8 cellular contexts compared by ENCODE assay signal in genomic region chr1:149844096-149844495, GRCh38. TPM values are rescaled to one million over a fixed set of nuclear protein-coding genes. Genes with fewer than 3 reads are reported as not detected.
DNase-seq lines count a peak whose midpoint lies in the region; ATAC-seq lines count a peak whose summit lies in the region.

No MANE protein-coding gene starts in this region.

- no peak for ATAC-seq in activated CD8-positive, alpha-beta memory T cell treated with anti-CD3 and anti-CD28 coated beads, Interleukin-2, amount 10 ng/mL, durations not matched to agents 7 days and 5 days
- ATAC-seq in T-helper 17 cell (no peak), GM18861 (IDR thresholded peaks at IDR 0.05; ENCODE audit: unreplicated experiment) (no peak)

- H3K4me1 Mint-ChIP-seq in activated CD8-positive, alpha-beta memory T cell treated with anti-CD3 and anti-CD28 coated beads, Interleukin-2, amount 10 ng/mL, durations not matched to agents 7 days and 5 days: peaks cover 45% of the 10 kb centered on the region
- peaks cover 38% of the 10 kb centered on the region for H3K4me1 Mint-ChIP-seq in T-helper 17 cell

- H3K27ac Mint-ChIP-seq in activated CD8-positive, alpha-beta memory T cell treated with anti-CD3 and anti-CD28 coated beads, Interleukin-2, amount 10 ng/mL, durations not matched to agents 7 days and 5 days: peak overlapping the region; percentile 98
- H3K27ac Mint-ChIP-seq in T-helper 17 cell: peak overlapping the region; percentile 92

- CTCF ChIA-PET in activated CD8-positive, alpha-beta memory T cell treated with anti-CD3 and anti-CD28 coated beads, Interleukin-2, amount 10 ng/mL, durations not matched to agents 7 days and 5 days (lab: Charles Lee): no interaction called here

- no peaks in the 10 kb centered on the region for H3K27me3 Mint-ChIP-seq in activated CD8-positive, alpha-beta memory T cell treated with anti-CD3 and anti-CD28 coated beads, Interleukin-2, amount 10 ng/mL, durations not matched to agents 7 days and 5 days
- H3K27me3 Mint-ChIP-seq in T-helper 17 cell: no peaks in the 10 kb centered on the region

- DNase-seq in activated CD8-positive, alpha-beta memory T cell treated with anti-CD3 and anti-CD28 coated beads, Interleukin-2, amount 10 ng/mL, durations not matched to agents 7 days and 5 days: peak; percentile 47
- no peak for DNase-seq in activated CD8-positive, alpha-beta memory T cell treated with anti-CD3 and anti-CD28 coated beads for 24 hours
- DNase-seq in T-helper 17 cell: no peak
- DNase-seq in fibroblast of gingiva (ENCODE audit: low read depth): peak; percentile 29
- DNase-seq in renal cortical epithelial cell (ENCODE audit: low read depth): peak; percentile 68
- no peak for DNase-seq in NCI-H128 (lab: John Stamatoyannopoulos, UW; ENCODE audit: unreplicated experiment)
- no peak for DNase-seq in NCI-H1417 (lab: John Stamatoyannopoulos, UW)

- H3K9me3 Mint-ChIP-seq in activated CD8-positive, alpha-beta memory T cell treated with anti-CD3 and anti-CD28 coated beads, Interleukin-2, amount 10 ng/mL, durations not matched to agents 7 days and 5 days (ENCODE audit: low read depth): no peaks in the 10 kb centered on the region

- no peaks in the 10 kb centered on the region for H3K9me3 ChIP-seq in T-helper 17 cell (ENCODE audit: control insufficient read depth, low read length, poor library complexity, severe bottlenecking)

- H3K4me3 Mint-ChIP-seq in activated CD8-positive, alpha-beta memory T cell treated with anti-CD3 and anti-CD28 coated beads, Interleukin-2, amount 10 ng/mL, durations not matched to agents 7 days and 5 days: peak overlapping the region; percentile 95
- H3K4me3 Mint-ChIP-seq in T-helper 17 cell: peak overlapping the region; percentile 91

- H3K36me3 Mint-ChIP-seq in activated CD8-positive, alpha-beta memory T cell treated with anti-CD3 and anti-CD28 coated beads, Interleukin-2, amount 10 ng/mL, durations not matched to agents 7 days and 5 days: peaks cover 39% of the 10 kb centered on the region
- H3K36me3 Mint-ChIP-seq in T-helper 17 cell (ENCODE audit: low read depth): peaks cover 3% of the 10 kb centered on the region

RNA-seq across cellular contexts. Expression of gene BOLA1, which starts 55.3 kb away (rescaled TPM):
- 10 to 100 TPM; 24.4 to 28.6 TPM for total RNA-seq in activated CD8-positive, alpha-beta memory T cell treated with anti-CD3 and anti-CD28 coated beads, Interleukin-2, amount 10 ng/mL, durations not matched to agents 7 days and 5 days
- total RNA-seq in T-helper 17 cell (1 to 10 TPM; 5.3 to 7.2 TPM), renal cortical epithelial cell (9.7 and 11.0 TPM in 2 replicates)

Comparison
In these comparisons a context has a peak if more than half of its experiments do, and no peak if none do; other contexts are left out.
1. DNase-seq: peak in activated CD8-positive, alpha-beta memory T cell treated with anti-CD3 and anti-CD28 coated beads, Interleukin-2, amount 10 ng/mL, durations not matched to agents 7 days and 5 days (single experiment), fibroblast of gingiva (single experiment) and renal cortical epithelial cell (single experiment); none in activated CD8-positive, alpha-beta memory T cell treated with anti-CD3 and anti-CD28 coated beads for 24 hours (single experiment), T-helper 17 cell (0 of 3), NCI-H128 (single experiment) and NCI-H1417 (0 of 3).